ENCODE assay signal across 2 cellular contexts in the genomic region with DNA sequence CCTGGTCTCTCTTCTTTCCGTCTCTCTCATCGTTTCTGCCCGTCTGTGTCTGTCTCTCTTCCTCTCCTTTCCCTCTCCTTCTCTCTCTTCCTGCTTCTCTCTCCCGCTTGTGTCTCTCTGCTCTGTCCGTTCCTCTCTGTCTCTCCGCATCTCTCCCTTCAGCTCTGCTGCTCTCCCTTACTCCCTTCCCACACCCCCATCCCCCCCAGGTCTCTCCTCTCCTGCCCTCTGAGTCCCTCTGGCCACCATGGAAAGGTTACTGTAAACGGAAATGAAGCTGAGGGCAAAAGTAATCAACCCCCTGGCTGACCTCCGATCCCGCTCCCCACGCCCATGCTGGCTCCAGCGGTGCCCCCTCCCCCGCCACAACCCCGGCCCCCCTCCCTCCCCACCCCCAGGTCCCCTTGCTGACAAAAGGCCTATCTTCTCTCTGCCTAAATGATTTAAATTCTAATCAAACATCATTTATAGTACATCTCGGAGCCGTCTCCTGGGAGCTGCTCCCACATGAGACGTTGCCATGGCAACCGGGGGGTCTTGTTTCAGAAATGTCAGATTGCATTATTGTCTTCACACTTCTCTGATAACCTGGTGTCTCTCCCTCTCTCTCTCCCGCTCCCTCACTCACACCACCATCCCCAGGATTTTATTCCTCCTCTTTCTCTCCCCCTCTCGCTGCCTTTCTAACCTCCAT.
TF ChIP-seq lines count a peak whose summit lies in the region.

No MANE protein-coding gene starts in this region.

TF ChIP-seq in IMR-90, 13 proteins besides CTCF, POLR2A, EP300 and RAD21:
- TF ChIP-seq MXI1 (IDR thresholded peaks at IDR 0.05; ENCODE audit: borderline replicate concordance, low read depth, low read length) (no peak), MAZ (IDR thresholded peaks at IDR 0.05; ENCODE audit: borderline replicate concordance, low read depth, low read length) (no peak), RCOR1 (IDR thresholded peaks at IDR 0.05; ENCODE audit: insufficient replicate concordance, low read length) (no peak), RFX5 (IDR thresholded peaks at IDR 0.05; ENCODE audit: low read depth, low read length) (no peak), CHD1 (IDR thresholded peaks at IDR 0.05; ENCODE audit: low read depth, low read length) (no peak), BHLHE40 (IDR thresholded peaks at IDR 0.05; ENCODE audit: low read depth, low read length) (no peak), CEBPB (IDR thresholded peaks at IDR 0.05; ENCODE audit: low read depth, low read length) (no peak), USF2 (IDR thresholded peaks at IDR 0.05; ENCODE audit: low read depth, low read length) (no peak), NFE2L2 (IDR thresholded peaks at IDR 0.05; ENCODE audit: low read depth, low read length) (no peak)
- TF ChIP-seq, protein P1, sequence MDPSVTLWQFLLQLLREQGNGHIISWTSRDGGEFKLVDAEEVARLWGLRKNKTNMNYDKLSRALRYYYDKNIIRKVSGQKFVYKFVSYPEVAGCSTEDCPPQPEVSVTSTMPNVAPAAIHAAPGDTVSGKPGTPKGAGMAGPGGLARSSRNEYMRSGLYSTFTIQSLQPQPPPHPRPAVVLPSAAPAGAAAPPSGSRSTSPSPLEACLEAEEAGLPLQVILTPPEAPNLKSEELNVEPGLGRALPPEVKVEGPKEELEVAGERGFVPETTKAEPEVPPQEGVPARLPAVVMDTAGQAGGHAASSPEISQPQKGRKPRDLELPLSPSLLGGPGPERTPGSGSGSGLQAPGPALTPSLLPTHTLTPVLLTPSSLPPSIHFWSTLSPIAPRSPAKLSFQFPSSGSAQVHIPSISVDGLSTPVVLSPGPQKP (IDR thresholded peaks at IDR 0.05; ENCODE audit: borderline replicate concordance, low read depth, low read length) = no peak

TF ChIP-seq in WTC11, 78 proteins besides CTCF, POLR2A, EP300 and RAD21 (continued from another document):
- TF ChIP-seq FOXK1 (CRISPR knock-in tag; IDR thresholded peaks at IDR 0.05) (no peak), NFATC4 (CRISPR knock-in tag; IDR thresholded peaks at IDR 0.05) (no peak), NFYB (CRISPR knock-in tag; conservative IDR thresholded peaks at IDR 0.05; ENCODE audit: low read depth) (no peak), KAT7 (CRISPR knock-in tag; IDR thresholded peaks at IDR 0.05; ENCODE audit: borderline replicate concordance) (no peak), CREB1 (CRISPR knock-in tag; IDR thresholded peaks at IDR 0.05) (no peak), FOXJ3 (CRISPR knock-in tag; IDR thresholded peaks at IDR 0.05; ENCODE audit: borderline replicate concordance) (no peak), PREB (CRISPR knock-in tag; IDR thresholded peaks at IDR 0.05; ENCODE audit: borderline replicate concordance) (no peak), SMAD3 (CRISPR knock-in tag; IDR thresholded peaks at IDR 0.05; ENCODE audit: borderline replicate concordance) (no peak), RORB (CRISPR knock-in tag; IDR thresholded peaks at IDR 0.05) (no peak), EMX1 (CRISPR knock-in tag; IDR thresholded peaks at IDR 0.05) (no peak), NR2C2 (CRISPR knock-in tag; IDR thresholded peaks at IDR 0.05) (no peak), NR1H2 (CRISPR knock-in tag; IDR thresholded peaks at IDR 0.05) (no peak), ARID4B (CRISPR knock-in tag; IDR thresholded peaks at IDR 0.05; ENCODE audit: borderline replicate concordance) (no peak), E2F5 (CRISPR knock-in tag; IDR thresholded peaks at IDR 0.05) (no peak)
- TF ChIP-seq, protein P2, sequence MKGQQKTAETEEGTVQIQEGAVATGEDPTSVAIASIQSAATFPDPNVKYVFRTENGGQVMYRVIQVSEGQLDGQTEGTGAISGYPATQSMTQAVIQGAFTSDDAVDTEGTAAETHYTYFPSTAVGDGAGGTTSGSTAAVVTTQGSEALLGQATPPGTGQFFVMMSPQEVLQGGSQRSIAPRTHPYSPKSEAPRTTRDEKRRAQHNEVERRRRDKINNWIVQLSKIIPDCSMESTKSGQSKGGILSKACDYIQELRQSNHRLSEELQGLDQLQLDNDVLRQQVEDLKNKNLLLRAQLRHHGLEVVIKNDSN (CRISPR knock-in tag; IDR thresholded peaks at IDR 0.05) = no peak
- TF ChIP-seq, protein P3, sequence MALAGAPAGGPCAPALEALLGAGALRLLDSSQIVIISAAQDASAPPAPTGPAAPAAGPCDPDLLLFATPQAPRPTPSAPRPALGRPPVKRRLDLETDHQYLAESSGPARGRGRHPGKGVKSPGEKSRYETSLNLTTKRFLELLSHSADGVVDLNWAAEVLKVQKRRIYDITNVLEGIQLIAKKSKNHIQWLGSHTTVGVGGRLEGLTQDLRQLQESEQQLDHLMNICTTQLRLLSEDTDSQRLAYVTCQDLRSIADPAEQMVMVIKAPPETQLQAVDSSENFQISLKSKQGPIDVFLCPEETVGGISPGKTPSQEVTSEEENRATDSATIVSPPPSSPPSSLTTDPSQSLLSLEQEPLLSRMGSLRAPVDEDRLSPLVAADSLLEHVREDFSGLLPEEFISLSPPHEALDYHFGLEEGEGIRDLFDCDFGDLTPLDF (CRISPR knock-in tag; IDR thresholded peaks at IDR 0.05) = no peak
- TF ChIP-seq, protein P4, sequence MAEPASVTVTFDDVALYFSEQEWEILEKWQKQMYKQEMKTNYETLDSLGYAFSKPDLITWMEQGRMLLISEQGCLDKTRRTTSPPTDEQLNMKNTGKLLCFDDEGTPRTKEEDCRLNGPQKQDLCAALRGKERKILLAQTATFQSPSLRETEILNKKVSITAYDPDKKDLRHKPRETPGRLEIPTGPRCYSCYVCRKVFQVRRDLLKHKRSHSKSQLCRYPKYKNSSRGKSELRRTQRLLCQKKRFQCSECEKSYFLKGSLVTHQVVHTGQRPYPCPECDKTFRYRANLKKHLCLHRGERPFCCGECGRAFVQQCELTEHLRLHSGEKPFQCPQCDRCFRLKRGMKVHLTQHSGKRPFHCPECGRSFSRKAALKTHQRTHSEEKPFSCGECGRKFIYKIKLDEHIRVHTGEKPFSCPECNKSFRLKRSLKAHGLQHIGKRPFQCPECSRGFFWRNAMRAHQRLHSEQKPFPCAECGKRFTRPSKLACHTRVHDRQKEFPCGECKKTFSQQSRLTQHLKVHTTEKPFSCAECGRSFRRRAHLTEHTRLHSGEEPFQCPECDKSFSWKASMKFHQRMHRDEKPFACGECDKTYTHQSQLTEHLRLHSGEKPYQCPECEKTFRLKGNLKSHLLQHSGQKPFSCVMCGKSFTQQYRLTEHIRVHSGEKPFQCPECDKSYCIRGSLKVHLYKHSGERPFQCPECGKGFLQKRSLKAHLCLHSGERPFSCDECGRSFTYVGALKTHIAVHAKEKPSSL (CRISPR knock-in tag; conservative IDR thresholded peaks at IDR 0.05) = no peak
- TF ChIP-seq, protein P5, sequence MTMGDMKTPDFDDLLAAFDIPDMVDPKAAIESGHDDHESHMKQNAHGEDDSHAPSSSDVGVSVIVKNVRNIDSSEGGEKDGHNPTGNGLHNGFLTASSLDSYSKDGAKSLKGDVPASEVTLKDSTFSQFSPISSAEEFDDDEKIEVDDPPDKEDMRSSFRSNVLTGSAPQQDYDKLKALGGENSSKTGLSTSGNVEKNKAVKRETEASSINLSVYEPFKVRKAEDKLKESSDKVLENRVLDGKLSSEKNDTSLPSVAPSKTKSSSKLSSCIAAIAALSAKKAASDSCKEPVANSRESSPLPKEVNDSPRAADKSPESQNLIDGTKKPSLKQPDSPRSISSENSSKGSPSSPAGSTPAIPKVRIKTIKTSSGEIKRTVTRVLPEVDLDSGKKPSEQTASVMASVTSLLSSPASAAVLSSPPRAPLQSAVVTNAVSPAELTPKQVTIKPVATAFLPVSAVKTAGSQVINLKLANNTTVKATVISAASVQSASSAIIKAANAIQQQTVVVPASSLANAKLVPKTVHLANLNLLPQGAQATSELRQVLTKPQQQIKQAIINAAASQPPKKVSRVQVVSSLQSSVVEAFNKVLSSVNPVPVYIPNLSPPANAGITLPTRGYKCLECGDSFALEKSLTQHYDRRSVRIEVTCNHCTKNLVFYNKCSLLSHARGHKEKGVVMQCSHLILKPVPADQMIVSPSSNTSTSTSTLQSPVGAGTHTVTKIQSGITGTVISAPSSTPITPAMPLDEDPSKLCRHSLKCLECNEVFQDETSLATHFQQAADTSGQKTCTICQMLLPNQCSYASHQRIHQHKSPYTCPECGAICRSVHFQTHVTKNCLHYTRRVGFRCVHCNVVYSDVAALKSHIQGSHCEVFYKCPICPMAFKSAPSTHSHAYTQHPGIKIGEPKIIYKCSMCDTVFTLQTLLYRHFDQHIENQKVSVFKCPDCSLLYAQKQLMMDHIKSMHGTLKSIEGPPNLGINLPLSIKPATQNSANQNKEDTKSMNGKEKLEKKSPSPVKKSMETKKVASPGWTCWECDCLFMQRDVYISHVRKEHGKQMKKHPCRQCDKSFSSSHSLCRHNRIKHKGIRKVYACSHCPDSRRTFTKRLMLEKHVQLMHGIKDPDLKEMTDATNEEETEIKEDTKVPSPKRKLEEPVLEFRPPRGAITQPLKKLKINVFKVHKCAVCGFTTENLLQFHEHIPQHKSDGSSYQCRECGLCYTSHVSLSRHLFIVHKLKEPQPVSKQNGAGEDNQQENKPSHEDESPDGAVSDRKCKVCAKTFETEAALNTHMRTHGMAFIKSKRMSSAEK (CRISPR knock-in tag; IDR thresholded peaks at IDR 0.05; ENCODE audit: borderline replicate concordance) = no peak
